ENCODE assay signal across 16 cellular contexts in genomic region chr13:107301724-107302374, GRCh38.
DNase-seq lines count a peak whose midpoint lies in the region; ATAC-seq and TF ChIP-seq lines count a peak whose summit lies in the region.
"Had no signal": no experiment of that assay in that cellular context is flagged by ENCODE, and none has a peak within 500 bp of the region (broad histone marks: within the 10 kb centered on the region; RNA-seq: fewer than 3 reads in every experiment).

No MANE protein-coding gene starts in this region.

- no peaks in the 10 kb centered on the region for H3K36me3 ChIP-seq in iPS DF 6.9 (ENCODE audit: control insufficient read depth, insufficient read depth, low read length)
- H3K36me3 ChIP-seq: brain microvascular endothelial cell had no signal

- no peak overlapping the region for H3K27ac ChIP-seq in C4-2B
- no peak overlapping the region for H3K27ac ChIP-seq in iPS DF 6.9 (ENCODE audit: low read length)
- H3K27ac ChIP-seq: brain microvascular endothelial cell had no signal

- H3K9me3 ChIP-seq in iPS DF 6.9 (ENCODE audit: control insufficient read depth, insufficient read depth, low read length), result no peaks in the 10 kb centered on the region

- peak; percentile 5; the same call in 1 of the 2 replicates for TF ChIP-seq CTCF in C4-2B (conservative IDR thresholded peaks at IDR 0.05)

- H3K4me1 ChIP-seq in iPS DF 6.9 (ENCODE audit: control insufficient read depth, insufficient read depth, low read length), result no peaks in the 10 kb centered on the region

- H3K4me3 ChIP-seq in iPS DF 6.9 (ENCODE audit: low read length), result no peak overlapping the region

- peak; percentile 35 for DNase-seq in NCI-H1105 (lab: John Stamatoyannopoulos, UW)
- DNase-seq in RKO (ENCODE audit: low spot score), result peak; percentile 14
- DNase-seq in iPS DF 6.9 (ENCODE audit: low read depth, low spot score), result peak; percentile 5
- DNase-seq in mesenteric fat pad (ENCODE audit: low spot score), result no peak
- DNase-seq in NCI-H1048 (lab: John Stamatoyannopoulos, UW), result no peak
- DNase-seq: activated naive CD4-positive, alpha-beta T cell; brain microvascular endothelial cell; left cardiac atrium; naive B cell; NCI-H446 treated with DMSO at 0.1 percent for 48 hours; Right ventricle myocardium superior; stimulated activated CD4-positive, alpha-beta T cell treated with anti-CD3 and anti-CD28 coated beads, Interleukin-1b, Interleukin-23, amount 100 ng/mL, for 48 hours had no signal

- no peaks in the 10 kb centered on the region for H3K27me3 ChIP-seq in iPS DF 6.9 (ENCODE audit: control insufficient read depth, insufficient read depth, low read length)
- H3K27me3 ChIP-seq: brain microvascular endothelial cell had no signal

- no CpG with 5 or more reads among the region's 4 CpGs for WGBS in iPS DF 6.9 (ENCODE audit: insufficient coverage, insufficient read length)

- ATAC-seq in GM18909 (IDR thresholded peaks at IDR 0.05; ENCODE audit: poor library complexity, unreplicated experiment) (no peak), HG02588 (IDR thresholded peaks at IDR 0.05; ENCODE audit: unreplicated experiment) (no peak)
- ATAC-seq: HCT116, left cardiac atrium had no signal

Comparison
In these comparisons a context has a peak if more than half of its experiments do, and no peak if none do; other contexts are left out.
1. DNase-seq: peak in NCI-H1105 (single experiment), RKO (single experiment) and iPS DF 6.9 (single experiment); none in mesenteric fat pad (single experiment) and NCI-H1048 (single experiment).